ENCODE assay signal across 20 cellular contexts in genomic region chr15:29104566-29104880, GRCh38.
"Had no signal": no experiment of that assay in that cellular context is flagged by ENCODE, and none has a peak within 500 bp of the region (broad histone marks: within the 10 kb centered on the region; RNA-seq: fewer than 3 reads in every experiment).

No MANE protein-coding gene starts in this region.

- H3K27ac Mint-ChIP-seq: activated CD8-positive, alpha-beta T cell treated with anti-CD3 and anti-CD28 coated beads, Interleukin-2, amount 10 ng/mL, durations not matched to agents 7 days and 5 days; activated naive CD4-positive, alpha-beta T cell treated with anti-CD3 and anti-CD28 coated beads, Interleukin-2, amount 50 U/mL, for 24 hours; activated T-helper 1 cell treated with anti-CD3 and anti-CD28 coated beads, Interleukin-12 subunit alpha, Interleukin-12 subunit beta, Interleukin-2, Interleukin-4 antibody, amounts not matched to agents 30 ng/mL and 10 ng/mL and 1 ng/mL, durations not matched to agents 14 hours and 24 hours and 36 hours had no signal

- H3K9me3 Mint-ChIP-seq: activated naive CD4-positive, alpha-beta T cell treated with anti-CD3 and anti-CD28 coated beads, Interleukin-2, amount 50 U/mL, for 24 hours; activated T-helper 1 cell treated with anti-CD3 and anti-CD28 coated beads, Interleukin-12 subunit alpha, Interleukin-12 subunit beta, Interleukin-2, Interleukin-4 antibody, amounts not matched to agents 30 ng/mL and 10 ng/mL and 1 ng/mL, durations not matched to agents 14 hours and 24 hours and 36 hours; naive thymus-derived CD4-positive, alpha-beta T cell; stimulated activated naive CD8-positive, alpha-beta T cell treated with anti-CD3 and anti-CD28 coated beads, Interleukin-15, Interleukin-2, amounts not matched to agents 100 ng/mL and 50 ng/mL, for 24 hours had no signal

- H3K27me3 ChIP-seq: adrenal gland, cardiac muscle cell, ovary, right atrium auricular region, thyroid gland had no signal

- H3K27ac ChIP-seq: cardiac muscle cell, esophagus muscularis mucosa, left lung, ovary, psoas muscle, right atrium auricular region, thyroid gland had no signal

- H3K36me3 ChIP-seq: adrenal gland, cardiac muscle cell, esophagus muscularis mucosa, left lung, ovary, right atrium auricular region, thyroid gland had no signal

- H3K4me1 ChIP-seq: psoas muscle had no signal

- ATAC-seq: naive thymus-derived CD4-positive, alpha-beta T cell had no signal

- H3K27me3 Mint-ChIP-seq: activated naive CD4-positive, alpha-beta T cell treated with anti-CD3 and anti-CD28 coated beads, Interleukin-2, amount 50 U/mL, for 24 hours; naive thymus-derived CD4-positive, alpha-beta T cell; stimulated activated naive CD8-positive, alpha-beta T cell treated with anti-CD3 and anti-CD28 coated beads, Interleukin-15, Interleukin-2, amounts not matched to agents 100 ng/mL and 50 ng/mL, for 24 hours had no signal

- DNase-seq: activated CD4-positive, alpha-beta T cell treated with anti-CD3 and anti-CD28 coated beads, Interleukin-2, amount 50 U/mL, for 1 hour; activated CD8-positive, alpha-beta T cell treated with anti-CD3 and anti-CD28 coated beads, Interleukin-2, amount 10 ng/mL, durations not matched to agents 7 days and 5 days; activated gamma-delta T cell treated with Interleukin-2 at 50 U/mL for 16 hours; adrenal gland; dermis blood vessel endothelial cell; effector memory CD4-positive, alpha-beta T cell; kidney glomerular epithelial cell; ovary; T-helper 2 cell; thyroid gland had no signal

- H3K4me3 Mint-ChIP-seq: activated CD8-positive, alpha-beta T cell treated with anti-CD3 and anti-CD28 coated beads, Interleukin-2, amount 10 ng/mL, durations not matched to agents 7 days and 5 days; activated naive CD4-positive, alpha-beta T cell treated with anti-CD3 and anti-CD28 coated beads, Interleukin-2, amount 50 U/mL, for 24 hours; activated T-helper 1 cell treated with anti-CD3 and anti-CD28 coated beads, Interleukin-12 subunit alpha, Interleukin-12 subunit beta, Interleukin-2, Interleukin-4 antibody, amounts not matched to agents 30 ng/mL and 10 ng/mL and 1 ng/mL, durations not matched to agents 14 hours and 24 hours and 36 hours; stimulated activated naive CD8-positive, alpha-beta T cell treated with anti-CD3 and anti-CD28 coated beads, Interleukin-15, Interleukin-2, amounts not matched to agents 100 ng/mL and 50 ng/mL, for 24 hours had no signal

- H3K9me3 ChIP-seq: adrenal gland, esophagus muscularis mucosa, left lung, ovary, psoas muscle, right atrium auricular region, thyroid gland had no signal

- H3K4me3 ChIP-seq: adrenal gland, cardiac muscle cell, left lung, lung, ovary, psoas muscle, right atrium auricular region, thyroid gland had no signal
